ENCODE assay signal across 1 cellular context in genomic region chr16:3020604-3021448, GRCh38.
A peak's percentile ranks its signal among the peaks of the same experiment; 100 is the strongest.
TF ChIP-seq lines count a peak whose summit lies in the region.

No MANE protein-coding gene starts in this region.

TF ChIP-seq in HepG2, 621 proteins besides CTCF, POLR2A, EP300 and RAD21 (continued from another document and continues in another):
- TF ChIP-seq SNAPC4 (CRISPR knock-in tag; IDR thresholded peaks at IDR 0.05) (no peak), NR1H2 (CRISPR knock-in tag; IDR thresholded peaks at IDR 0.05; ENCODE audit: borderline replicate concordance, low read depth) (no peak; the same call in 1 of the 2 replicates), ZNF24 (IDR thresholded peaks at IDR 0.05) (no peak), ZNF564 (CRISPR knock-in tag; IDR thresholded peaks at IDR 0.05) (no peak; the same call in 1 of the 2 replicates), ZNF770 (CRISPR knock-in tag; IDR thresholded peaks at IDR 0.05) (0 out of 2 replicates have a peak, but pooled peaks have one; percentile 2), ARID3A (IDR thresholded peaks at IDR 0.05; ENCODE audit: low read depth, low read length) (no peak), KDM4B (CRISPR knock-in tag; IDR thresholded peaks at IDR 0.05) (no peak; the same call in 1 of the 2 replicates), ISX (CRISPR knock-in tag; conservative IDR thresholded peaks at IDR 0.05) (0 out of 2 replicates have a peak, but pooled peaks have one; percentile 45), PHF5A (CRISPR knock-in tag; IDR thresholded peaks at IDR 0.05; ENCODE audit: low read depth, unreplicated experiment) (no peak), ZBTB4 (CRISPR knock-in tag; IDR thresholded peaks at IDR 0.05; ENCODE audit: borderline replicate concordance) (no peak; the same call in 1 of the 2 replicates), CCAR2 (optimal IDR thresholded peaks at IDR 0.05; ENCODE audit: low read depth, low read length) (no peak), ZNF768 (CRISPR knock-in tag; IDR thresholded peaks at IDR 0.05) (0 out of 2 replicates have a peak, but pooled peaks have one; percentile 10), MLX (CRISPR knock-in tag; IDR thresholded peaks at IDR 0.05) (no peak), ZFP90 (CRISPR knock-in tag; IDR thresholded peaks at IDR 0.05; ENCODE audit: borderline replicate concordance) (peak; percentile 46; the same call in 1 of the 2 replicates), PTBP1 (IDR thresholded peaks at IDR 0.05; ENCODE audit: low read depth, low read length, poor library complexity, severe bottlenecking) (no peak), KDM5B (CRISPR knock-in tag; IDR thresholded peaks at IDR 0.05; ENCODE audit: borderline replicate concordance) (peak; percentile 38), ZBTB20 (CRISPR knock-in tag; IDR thresholded peaks at IDR 0.05; ENCODE audit: borderline replicate concordance, low read depth) (peak; percentile 61; the same call in 1 of the 2 replicates), UBTF (CRISPR knock-in tag; IDR thresholded peaks at IDR 0.05) (peak; percentile 82), NFKBIZ (CRISPR knock-in tag; IDR thresholded peaks at IDR 0.05) (no peak; the same call in 1 of the 2 replicates), HNF1B (CRISPR knock-in tag; IDR thresholded peaks at IDR 0.05) (peak; percentile 48), KAT8 (CRISPR knock-in tag; IDR thresholded peaks at IDR 0.05) (peak; percentile 63), ZNF235 (CRISPR knock-in tag; IDR thresholded peaks at IDR 0.05; ENCODE audit: borderline replicate concordance) (no peak), HMGXB4 (CRISPR knock-in tag; IDR thresholded peaks at IDR 0.05; ENCODE audit: borderline replicate concordance in 1 of 2, low read depth in 1 of 2) (peak; percentile 44 to 64; a peak in 3 of 4 replicates), CREBL2 (CRISPR knock-in tag; IDR thresholded peaks at IDR 0.05; ENCODE audit: borderline replicate concordance) (no peak), JUN (CRISPR knock-in tag; IDR thresholded peaks at IDR 0.05) (peak; percentile 100), ZBTB42 (CRISPR knock-in tag; IDR thresholded peaks at IDR 0.05) (no peak), ZNF362 (CRISPR knock-in tag; IDR thresholded peaks at IDR 0.05; ENCODE audit: borderline replicate concordance) (no peak), ZNF484 (CRISPR knock-in tag; IDR thresholded peaks at IDR 0.05; ENCODE audit: borderline replicate concordance, low read depth) (no peak), CERS6 (CRISPR knock-in tag; IDR thresholded peaks at IDR 0.05) (no peak), NCOA1 (CRISPR knock-in tag; IDR thresholded peaks at IDR 0.05) (peak; percentile 65), PHB2 (IDR thresholded peaks at IDR 0.05; ENCODE audit: partially characterized antibody) (no peak), CREM (IDR thresholded peaks at IDR 0.05) (peak; percentile 54), CREM (CRISPR knock-in tag; IDR thresholded peaks at IDR 0.05) (no peak), RORA (CRISPR knock-in tag; IDR thresholded peaks at IDR 0.05) (no peak), ZNF670 (CRISPR knock-in tag; IDR thresholded peaks at IDR 0.05; ENCODE audit: borderline replicate concordance) (peak; percentile 54; the same call in 1 of the 2 replicates)
